Comparison of ENCODE assay signal across 10 cellular contexts in the genomic region with DNA sequence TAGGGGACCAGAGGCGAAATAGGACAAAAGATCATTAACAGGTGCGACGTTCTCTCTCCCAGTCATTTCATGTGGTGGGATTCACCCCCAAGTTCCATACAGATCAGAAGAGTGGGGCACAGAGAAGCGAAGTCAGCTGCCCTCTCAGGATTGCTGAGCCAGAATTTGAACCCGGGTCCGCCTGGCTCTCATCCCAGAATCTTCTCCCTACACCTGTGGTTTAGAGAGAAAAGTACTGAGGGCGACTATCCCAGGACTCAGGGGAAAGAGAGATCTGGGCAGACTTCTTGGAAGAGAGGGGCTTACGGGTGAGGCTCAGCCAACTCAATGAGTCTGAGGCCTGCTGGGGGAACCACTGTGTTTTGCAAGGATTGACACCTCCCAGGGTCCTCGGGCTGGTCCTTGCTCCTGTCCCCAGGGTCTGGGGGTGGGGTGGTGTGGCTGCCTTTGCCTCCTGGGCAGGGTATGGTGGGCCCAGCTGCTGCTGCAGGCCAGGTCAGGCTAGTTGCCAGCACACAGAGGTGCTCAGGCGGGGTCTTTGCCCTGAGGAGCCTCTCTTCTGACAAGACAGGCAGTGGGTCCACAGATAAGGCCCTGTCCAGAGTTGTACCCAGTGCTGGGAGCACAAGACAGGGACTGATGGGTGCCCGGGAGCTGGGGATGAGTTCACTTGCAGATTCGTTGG. TPM values are rescaled to one million over a fixed set of nuclear protein-coding genes. Genes with fewer than 3 reads are reported as not detected.
DNase-seq lines count a peak whose midpoint lies in the region; ATAC-seq and TF ChIP-seq lines count a peak whose summit lies in the region.
"Had no signal": no experiment of that assay in that cellular context is flagged by ENCODE, and none has a peak within 500 bp of the region (broad histone marks: within the 10 kb centered on the region; RNA-seq: fewer than 3 reads in every experiment).

No MANE protein-coding gene starts in this region.

- H3K36me3 ChIP-seq in H7 (replicated peaks; ENCODE audit: control insufficient read depth, insufficient read depth, low read length) (no peaks in the 10 kb centered on the region), right atrium auricular region (no peaks in the 10 kb centered on the region)

- H3K36me3 Mint-ChIP-seq in activated B cell treated with CpG ODN at 0.5 μM for 24 hours (ENCODE audit: low read depth), result no peaks in the 10 kb centered on the region

- CTCF ChIA-PET in activated B cell treated with CpG ODN at 0.5 μM for 24 hours (lab: Charles Lee), result no interaction called here

- H3K4me1 Mint-ChIP-seq in activated B cell treated with CpG ODN at 0.5 μM for 24 hours, result peaks cover 10% of the 10 kb centered on the region

- peak overlapping the region in 1 of 2 donors; percentile 40 for H3K27ac ChIP-seq in right atrium auricular region

- H3K4me3 ChIP-seq in H7 (ENCODE audit: insufficient read depth, low read depth, low read length), result peak overlapping the region; percentile 58
- H3K4me3 ChIP-seq in right atrium auricular region, result peak overlapping the region in 1 of 2 donors; percentile 80
- peak overlapping the region; percentile 72 for H3K4me3 ChIP-seq in skeletal muscle cell (ENCODE audit: low read depth, low read length)

- DNase-seq in H7 (peak; percentile 44), activated B cell treated with CpG ODN at 0.5 μM for 24 hours (peak; percentile 15), right atrium auricular region (ENCODE audit: low spot score) (peak; percentile 57), skeletal muscle cell (ENCODE audit: low read depth) (no peak), HUDEP-2 (lab: John Stamatoyannopoulos, UW; ENCODE audit: unreplicated experiment in 76 of 76) (no peak)
- DNase-seq: central memory CD4-positive, alpha-beta T cell had no signal

- POLR2A ChIA-PET in activated B cell treated with CpG ODN at 0.5 μM for 24 hours (lab: Charles Lee), result no interaction called here

- H3K27me3 Mint-ChIP-seq in activated B cell treated with CpG ODN at 0.5 μM for 24 hours, result no peaks in the 10 kb centered on the region

- H3K9me3 ChIP-seq in right atrium auricular region, result no peaks in the 10 kb centered on the region

- ATAC-seq in activated B cell treated with CpG ODN at 0.5 μM for 24 hours (ENCODE audit: low read depth) (no peak), HG03159 (IDR thresholded peaks at IDR 0.05; ENCODE audit: unreplicated experiment) (no peak), GM18502 (IDR thresholded peaks at IDR 0.05; ENCODE audit: poor library complexity, unreplicated experiment) (no peak), HG02973 (IDR thresholded peaks at IDR 0.05; ENCODE audit: unreplicated experiment) (no peak)

- H3K27me3 ChIP-seq in H7 (ENCODE audit: control insufficient read depth, insufficient read depth, low read length) (peaks cover 4% of the 10 kb centered on the region; the same call in 1 of the 2 replicates), right atrium auricular region (no peaks in the 10 kb centered on the region)

- intact Hi-C loops in activated B cell treated with CpG ODN at 0.5 μM for 24 hours (cut with micrococcal nuclease), result loop anchor here (2.0 to 10.0 kb wide), 2 partner anchors 207 to 407 kb away; partner anchors contain the start of genes ACER3 and PAK1

- H3K9me3 Mint-ChIP-seq in activated B cell treated with CpG ODN at 0.5 μM for 24 hours, result no peaks in the 10 kb centered on the region

- TF ChIP-seq CTCF in activated B cell treated with CpG ODN at 0.5 μM for 24 hours (IDR thresholded peaks at IDR 0.05) (no peak), right atrium auricular region (IDR thresholded peaks at IDR 0.05) (no peak)

- H3K4me1 ChIP-seq in right atrium auricular region, result peaks cover 0 to 37% of the 10 kb centered on the region in 2 donors

- peak overlapping the region; percentile 68 for H3K4me3 Mint-ChIP-seq in activated B cell treated with CpG ODN at 0.5 μM for 24 hours

- no peak overlapping the region for H3K27ac Mint-ChIP-seq in activated B cell treated with CpG ODN at 0.5 μM for 24 hours

RNA-seq across cellular contexts. Expression of gene CAPN5, which starts 1.1 kb away (rescaled TPM):
- total RNA-seq in H7 (2014; rRNA removed; shearing (Covaris generic)), result 15.9 and 16.3 TPM in 2 replicates
- total RNA-seq in activated B cell treated with CpG ODN at 0.5 μM for 24 hours (0.44 and 0.71 TPM in 2 replicates), right atrium auricular region (1 to 10 TPM; 2.6 to 4.0 TPM)

RNA-seq across cellular contexts. Expression of gene B3GNT6, which starts 33.7 kb away (rescaled TPM):
- total RNA-seq in H7 (2014; rRNA removed; shearing (Covaris generic)), result 0.07 TPM in 1 of 2 replicates, not detected in the other
- total RNA-seq in activated B cell treated with CpG ODN at 0.5 μM for 24 hours, result not detected in 2 replicates
- not detected for total RNA-seq in right atrium auricular region
- total RNA-seq: RPMI7951 had no signal

RNA-seq across cellular contexts. Expression of gene OMP, which starts 34.7 kb away (rescaled TPM):
- total RNA-seq in H7 (2014; rRNA removed; shearing (Covaris generic)), result not detected in 2 replicates
- total RNA-seq in activated B cell treated with CpG ODN at 0.5 μM for 24 hours, result not detected in 2 replicates
- not detected for total RNA-seq in right atrium auricular region
- total RNA-seq: RPMI7951 had no signal

Comparison
In these comparisons a context has a peak if more than half of its experiments do, and no peak if none do; other contexts are left out.
1. DNase-seq: peak in H7 (single experiment), activated B cell treated with CpG ODN at 0.5 μM for 24 hours (single experiment) and right atrium auricular region (single experiment); none in skeletal muscle cell (single experiment) and HUDEP-2 (0 of 76).